ENCODE assay signal across 1 cellular context in genomic region chr2:219502618-219503017, GRCh38.
TF ChIP-seq lines count a peak whose summit lies in the region.

No MANE protein-coding gene starts in this region.

TF ChIP-seq in H1, 55 proteins besides CTCF, POLR2A, EP300 and RAD21:
- TF ChIP-seq SP2 (IDR thresholded peaks at IDR 0.05; ENCODE audit: low read length), result no peak
- TF ChIP-seq SIX5 (IDR thresholded peaks at IDR 0.05; ENCODE audit: low read depth, low read length), result no peak
- TF ChIP-seq MAFK (IDR thresholded peaks at IDR 0.05; ENCODE audit: low read depth, low read length), result no peak
- TF ChIP-seq CEBPB (IDR thresholded peaks at IDR 0.05; ENCODE audit: low read depth, low read length), result no peak
- TF ChIP-seq KDM4A (IDR thresholded peaks at IDR 0.05; ENCODE audit: low read depth, low read length, severe bottlenecking), result no peak
- TF ChIP-seq RNF2 (IDR thresholded peaks at IDR 0.05; ENCODE audit: borderline replicate concordance, low read depth, low read length, missing control alignments, poor library complexity, severe bottlenecking), result no peak
- TF ChIP-seq PHF8 (conservative IDR thresholded peaks at IDR 0.05; ENCODE audit: low read depth, low read length), result no peak
- no peak for TF ChIP-seq RFX5 (IDR thresholded peaks at IDR 0.05; ENCODE audit: borderline replicate concordance, low read depth, low read length)
- no peak for TF ChIP-seq SUZ12 (IDR thresholded peaks at IDR 0.05; ENCODE audit: low read length)
- TF ChIP-seq SP1 (IDR thresholded peaks at IDR 0.05; ENCODE audit: low read depth, low read length), result no peak
- no peak for TF ChIP-seq SIN3A (conservative IDR thresholded peaks at IDR 0.05 in 1 of 2, IDR thresholded peaks at IDR 0.05 in 1 of 2; ENCODE audit: low read depth in 1 of 2, low read length in 2 of 2)
- TF ChIP-seq TAF7 (optimal IDR thresholded peaks at IDR 0.05; ENCODE audit: borderline replicate concordance, low read depth, low read length), result no peak
- TF ChIP-seq JUND (IDR thresholded peaks at IDR 0.05; ENCODE audit: low read length), result no peak
- TF ChIP-seq CBX5 (IDR thresholded peaks at IDR 0.05; ENCODE audit: low read depth, low read length), result no peak
- no peak for TF ChIP-seq POLR2AphosphoS5 (IDR thresholded peaks at IDR 0.05; ENCODE audit: low read depth, low read length)
